9 cellular contexts compared by ENCODE assay signal in genomic region chr17:40533896-40534295, GRCh38. TPM values are rescaled to one million over a fixed set of nuclear protein-coding genes. Genes with fewer than 3 reads are reported as not detected.
DNase-seq lines count a peak whose midpoint lies in the region; ATAC-seq and TF ChIP-seq lines count a peak whose summit lies in the region.
"Had no signal": no experiment of that assay in that cellular context is flagged by ENCODE, and none has a peak within 500 bp of the region (broad histone marks: within the 10 kb centered on the region; RNA-seq: fewer than 3 reads in every experiment).

No MANE protein-coding gene starts in this region.

- peak overlapping the region; percentile 82 for H3K27ac Mint-ChIP-seq in activated CD8-positive, alpha-beta memory T cell treated with anti-CD3 and anti-CD28 coated beads, Interleukin-2, amount 10 ng/mL, durations not matched to agents 7 days and 5 days
- H3K27ac Mint-ChIP-seq in activated T-helper 1 cell treated with anti-CD3 and anti-CD28 coated beads, Interleukin-12 subunit alpha, Interleukin-12 subunit beta, Interleukin-2, Interleukin-4 antibody, amounts not matched to agents 30 ng/mL and 10 ng/mL and 1 ng/mL, durations not matched to agents 14 hours and 24 hours and 36 hours: peak overlapping the region; percentile 93
- H3K27ac Mint-ChIP-seq in glutamatergic neuron (ENCODE audit: unreplicated experiment): no peak overlapping the region

- peak overlapping the region; percentile 51 for H3K4me3 Mint-ChIP-seq in activated CD8-positive, alpha-beta memory T cell treated with anti-CD3 and anti-CD28 coated beads, Interleukin-2, amount 10 ng/mL, durations not matched to agents 7 days and 5 days
- peak overlapping the region; percentile 82 for H3K4me3 Mint-ChIP-seq in activated T-helper 1 cell treated with anti-CD3 and anti-CD28 coated beads, Interleukin-12 subunit alpha, Interleukin-12 subunit beta, Interleukin-2, Interleukin-4 antibody, amounts not matched to agents 30 ng/mL and 10 ng/mL and 1 ng/mL, durations not matched to agents 14 hours and 24 hours and 36 hours
- H3K4me3 Mint-ChIP-seq in glutamatergic neuron (ENCODE audit: unreplicated experiment): no peak overlapping the region

- H3K79me2 ChIP-seq in hepatocyte: no peaks in the 10 kb centered on the region

- no peak for ATAC-seq in activated CD8-positive, alpha-beta memory T cell treated with anti-CD3 and anti-CD28 coated beads, Interleukin-2, amount 10 ng/mL, durations not matched to agents 7 days and 5 days

- H3K4me1 ChIP-seq in hepatocyte (ENCODE audit: insufficient read depth) (peaks cover 15% of the 10 kb centered on the region), stomach (peaks cover 21 to 64% (median 43%) of the 10 kb centered on the region in 4 donors)

- no peaks in the 10 kb centered on the region for H3K36me3 Mint-ChIP-seq in activated CD8-positive, alpha-beta memory T cell treated with anti-CD3 and anti-CD28 coated beads, Interleukin-2, amount 10 ng/mL, durations not matched to agents 7 days and 5 days
- peaks cover 20% of the 10 kb centered on the region for H3K36me3 Mint-ChIP-seq in activated T-helper 1 cell treated with anti-CD3 and anti-CD28 coated beads, Interleukin-12 subunit alpha, Interleukin-12 subunit beta, Interleukin-2, Interleukin-4 antibody, amounts not matched to agents 30 ng/mL and 10 ng/mL and 1 ng/mL, durations not matched to agents 14 hours and 24 hours and 36 hours (ENCODE audit: low read depth)
- H3K36me3 Mint-ChIP-seq in glutamatergic neuron (ENCODE audit: unreplicated experiment): no peaks in the 10 kb centered on the region

- peaks cover 71% of the 10 kb centered on the region for H3K4me1 Mint-ChIP-seq in activated CD8-positive, alpha-beta memory T cell treated with anti-CD3 and anti-CD28 coated beads, Interleukin-2, amount 10 ng/mL, durations not matched to agents 7 days and 5 days
- H3K4me1 Mint-ChIP-seq in activated T-helper 1 cell treated with anti-CD3 and anti-CD28 coated beads, Interleukin-12 subunit alpha, Interleukin-12 subunit beta, Interleukin-2, Interleukin-4 antibody, amounts not matched to agents 30 ng/mL and 10 ng/mL and 1 ng/mL, durations not matched to agents 14 hours and 24 hours and 36 hours (ENCODE audit: low read depth): peaks cover 90% of the 10 kb centered on the region
- no peaks in the 10 kb centered on the region for H3K4me1 Mint-ChIP-seq in glutamatergic neuron (ENCODE audit: low read depth, unreplicated experiment)

- 75% methylated on average over 4 of the region's 4 CpGs for WGBS in hepatocyte (ENCODE audit: low lambda C conversion rate, missing lambda C conversion rate)
- WGBS in stomach, 5 donors: 49 to 54% (median 51%) methylated on average over 4 of the region's 4 CpGs

- no peak overlapping the region for H3K4me2 ChIP-seq in hepatocyte

- TF ChIP-seq CTCF in hepatocyte (IDR thresholded peaks at IDR 0.05; ENCODE audit: poor library complexity): no peak
- TF ChIP-seq CTCF in stomach (IDR thresholded peaks at IDR 0.05): no peak
- TF ChIP-seq CTCF in glutamatergic neuron (IDR thresholded peaks at IDR 0.05; ENCODE audit: partially characterized antibody, unreplicated experiment): no peak

- H3K9me3 ChIP-seq in hepatocyte (ENCODE audit: low read depth) (no peaks in the 10 kb centered on the region), stomach (no peaks in the 10 kb centered on the region)
- H3K9me3 ChIP-seq: adrenal gland had no signal

- no peak for TF ChIP-seq EP300 in stomach (IDR thresholded peaks at IDR 0.05)

- DNase-seq in activated CD8-positive, alpha-beta memory T cell treated with anti-CD3 and anti-CD28 coated beads, Interleukin-2, amount 10 ng/mL, durations not matched to agents 7 days and 5 days: no peak
- no peak for DNase-seq in activated CD8-positive, alpha-beta memory T cell treated with anti-CD3 and anti-CD28 coated beads for 24 hours
- no peak for DNase-seq in activated T-helper 1 cell treated with anti-CD3 and anti-CD28 coated beads, Interleukin-12 subunit alpha, Interleukin-12 subunit beta, Interleukin-2, Interleukin-4 antibody, amounts not matched to agents 30 ng/mL and 10 ng/mL and 1 ng/mL, durations not matched to agents 14 hours and 24 hours and 36 hours (ENCODE audit: low spot score)
- DNase-seq in hepatocyte (ENCODE audit: low spot score): no peak
- DNase-seq in stomach: no peak
- DNase-seq in HEK293T (ENCODE audit: extremely low spot score): no peak
- DNase-seq in SK-N-DZ (ENCODE audit: low spot score): no peak
- no peak for DNase-seq in glutamatergic neuron

- H3K36me3 ChIP-seq in hepatocyte (replicated peaks; ENCODE audit: insufficient read depth, low read depth) (no peaks in the 10 kb centered on the region), stomach (no peaks in the 10 kb centered on the region)
- H3K36me3 ChIP-seq: adrenal gland had no signal

- CTCF ChIA-PET in activated CD8-positive, alpha-beta memory T cell treated with anti-CD3 and anti-CD28 coated beads, Interleukin-2, amount 10 ng/mL, durations not matched to agents 7 days and 5 days (lab: Charles Lee): interaction anchor here (0.6 to 27.4 kb wide), 43 partner anchors 9 to 250 kb away, joined by 3 to 447 read pairs (median 6); partner anchors contain the start of genes CCR7, GJD3, IGFBP4 and TNS4
- CTCF ChIA-PET in HEK293T (lab: Yijun Ruan, JAX): interaction anchor here (0.6 to 3.8 kb wide), 20 partner anchors 9 to 244 kb away, joined by 3 to 36 read pairs (median 4); partner anchors contain the start of genes GJD3 and TOP2A

- no peak overlapping the region for H2AFZ ChIP-seq in hepatocyte

- H3K4me3 ChIP-seq in hepatocyte (no peak overlapping the region), stomach (no peak overlapping the region)
- H3K4me3 ChIP-seq: adrenal gland had no signal

- no peaks in the 10 kb centered on the region for H4K20me1 ChIP-seq in hepatocyte (ENCODE audit: insufficient read depth, poor library complexity, severe bottlenecking)

- H3K27ac ChIP-seq in hepatocyte: peak overlapping the region; percentile 31
- peak overlapping the region in 4 of 5 donors; percentile 39 to 94 (median 68) for H3K27ac ChIP-seq in stomach

- peaks cover 11% of the 10 kb centered on the region for H3K27me3 Mint-ChIP-seq in activated CD8-positive, alpha-beta memory T cell treated with anti-CD3 and anti-CD28 coated beads, Interleukin-2, amount 10 ng/mL, durations not matched to agents 7 days and 5 days
- no peaks in the 10 kb centered on the region for H3K27me3 Mint-ChIP-seq in activated T-helper 1 cell treated with anti-CD3 and anti-CD28 coated beads, Interleukin-12 subunit alpha, Interleukin-12 subunit beta, Interleukin-2, Interleukin-4 antibody, amounts not matched to agents 30 ng/mL and 10 ng/mL and 1 ng/mL, durations not matched to agents 14 hours and 24 hours and 36 hours (ENCODE audit: insufficient read depth)
- peaks cover 4% of the 10 kb centered on the region for H3K27me3 Mint-ChIP-seq in glutamatergic neuron (ENCODE audit: unreplicated experiment)

- intact Hi-C loops in activated T-helper 1 cell treated with anti-CD3 and anti-CD28 coated beads, Interleukin-12 subunit alpha, Interleukin-12 subunit beta, Interleukin-2, Interleukin-4 antibody, amounts not matched to agents 30 ng/mL and 10 ng/mL and 1 ng/mL, durations not matched to agents 14 hours and 24 hours and 36 hours (cut with micrococcal nuclease): loop anchor here (1.0 to 10.0 kb wide), 8 partner anchors 7 to 319 kb away; partner anchors contain the start of genes TOP2A and WIPF2
- intact Hi-C loops in stomach (cut with DNase I; ENCODE audit: low total_unique reads): no loop called here

- H3K9me3 Mint-ChIP-seq in activated CD8-positive, alpha-beta memory T cell treated with anti-CD3 and anti-CD28 coated beads, Interleukin-2, amount 10 ng/mL, durations not matched to agents 7 days and 5 days (ENCODE audit: low read depth): no peaks in the 10 kb centered on the region
- no peaks in the 10 kb centered on the region for H3K9me3 Mint-ChIP-seq in activated T-helper 1 cell treated with anti-CD3 and anti-CD28 coated beads, Interleukin-12 subunit alpha, Interleukin-12 subunit beta, Interleukin-2, Interleukin-4 antibody, amounts not matched to agents 30 ng/mL and 10 ng/mL and 1 ng/mL, durations not matched to agents 14 hours and 24 hours and 36 hours
- H3K9me3 Mint-ChIP-seq in glutamatergic neuron (ENCODE audit: unreplicated experiment): peaks cover 6% of the 10 kb centered on the region

- TF ChIP-seq POLR2A in stomach (IDR thresholded peaks at IDR 0.05): no peak

- POLR2A ChIA-PET in HEK293T (lab: Yijun Ruan, JAX): interaction anchor here (1.2 to 3.7 kb wide), 3 partner anchors 87 to 171 kb away, joined by 3 to 17 read pairs (median 11); partner anchors contain the start of gene TOP2A

- H3K27me3 ChIP-seq in hepatocyte (no peaks in the 10 kb centered on the region), stomach (no peaks in the 10 kb centered on the region)
- H3K27me3 ChIP-seq: adrenal gland had no signal

- no peaks in the 10 kb centered on the region for H3K9me2 ChIP-seq in hepatocyte (replicated peaks; ENCODE audit: insufficient read depth)

TF ChIP-seq in HEK293T, 16 proteins besides CTCF, POLR2A, EP300 and RAD21 (continues in another document):
- TF ChIP-seq LEF1 (IDR thresholded peaks at IDR 0.05; ENCODE audit: borderline replicate concordance): no peak

RNA-seq across cellular contexts. Expression of gene CCR7, which starts 31.4 kb away (rescaled TPM):
- total RNA-seq in activated CD8-positive, alpha-beta memory T cell treated with anti-CD3 and anti-CD28 coated beads, Interleukin-2, amount 10 ng/mL, durations not matched to agents 7 days and 5 days: 10 to 100 TPM; 43.5 to 83.9 TPM
- total RNA-seq in activated T-helper 1 cell treated with anti-CD3 and anti-CD28 coated beads, Interleukin-12 subunit alpha, Interleukin-12 subunit beta, Interleukin-2, Interleukin-4 antibody, amounts not matched to agents 30 ng/mL and 10 ng/mL and 1 ng/mL, durations not matched to agents 14 hours and 24 hours and 36 hours: 165 and 166 TPM in 2 replicates
- 0.16 and 2.8 TPM in 2 replicates for total RNA-seq in hepatocyte
- 2.9 and 4.1 TPM in 2 replicates for polyA plus RNA-seq in hepatocyte
- 1 to 10 TPM in 1 of 5 donors, not detected in 4; 3.1 TPM for total RNA-seq in stomach
- polyA plus RNA-seq in stomach: 1 to 10 TPM in 1 of 3 donors, under 1 TPM in 1, not detected in 1; 0.92 to 1.4 TPM
- polyA plus RNA-seq in SK-N-DZ (2014; cell fraction: cytosol; rRNA removed): 0.07 TPM in 1 of 2 replicates, not detected in the other
- not detected in 2 replicates for polyA plus RNA-seq in SK-N-DZ (2014; cell fraction: nucleus; rRNA removed)
- total RNA-seq in glutamatergic neuron (ENCODE audit: unreplicated experiment): not detected

RNA-seq across cellular contexts. Expression of gene TNS4, which starts 32.5 kb away (rescaled TPM):
- total RNA-seq in activated CD8-positive, alpha-beta memory T cell treated with anti-CD3 and anti-CD28 coated beads, Interleukin-2, amount 10 ng/mL, durations not matched to agents 7 days and 5 days: 1 to 10 TPM; 4.2 to 5.8 TPM
- total RNA-seq in activated T-helper 1 cell treated with anti-CD3 and anti-CD28 coated beads, Interleukin-12 subunit alpha, Interleukin-12 subunit beta, Interleukin-2, Interleukin-4 antibody, amounts not matched to agents 30 ng/mL and 10 ng/mL and 1 ng/mL, durations not matched to agents 14 hours and 24 hours and 36 hours: 14.5 and 15.5 TPM in 2 replicates
- total RNA-seq in hepatocyte: not detected in 2 replicates
- 0.07 TPM in 2 replicates for polyA plus RNA-seq in hepatocyte
- total RNA-seq in stomach: 1 to 10 TPM in 1 of 5 donors, under 1 TPM in 3, not detected in 1; 0.18 to 3.5 (median 0.59) TPM
- 10 to 100 TPM in 1 of 3 donors, under 1 TPM in 1, not detected in 1; 0.62 to 23.2 TPM for polyA plus RNA-seq in stomach
- polyA plus RNA-seq in SK-N-DZ (2014; cell fraction: cytosol; rRNA removed): 0.09 TPM in 1 of 2 replicates, not detected in the other
- polyA plus RNA-seq in SK-N-DZ (2014; cell fraction: nucleus; rRNA removed): not detected in 2 replicates
- not detected for total RNA-seq in glutamatergic neuron (ENCODE audit: unreplicated experiment)

Comparison
In these comparisons a context has a peak if more than half of its experiments do, and no peak if none do; other contexts are left out.
1. RNA of gene CCR7, which starts 31.4 kb away (total RNA-seq): 165 to 166 TPM in activated T-helper 1 cell treated with anti-CD3 and anti-CD28 coated beads, Interleukin-12 subunit alpha, Interleukin-12 subunit beta, Interleukin-2, Interleukin-4 antibody, amounts not matched to agents 30 ng/mL and 10 ng/mL and 1 ng/mL, durations not matched to agents 14 hours and 24 hours and 36 hours and 43.5 to 83.9 TPM in activated CD8-positive, alpha-beta memory T cell treated with anti-CD3 and anti-CD28 coated beads, Interleukin-2, amount 10 ng/mL, durations not matched to agents 7 days and 5 days; 0.16 to 2.8 TPM in hepatocyte, 3.1 TPM in stomach and not detected in glutamatergic neuron (single experiment); every median in the first group is over 10 times any median in the second.